34 cellular contexts compared by ENCODE assay signal in the genomic region with DNA sequence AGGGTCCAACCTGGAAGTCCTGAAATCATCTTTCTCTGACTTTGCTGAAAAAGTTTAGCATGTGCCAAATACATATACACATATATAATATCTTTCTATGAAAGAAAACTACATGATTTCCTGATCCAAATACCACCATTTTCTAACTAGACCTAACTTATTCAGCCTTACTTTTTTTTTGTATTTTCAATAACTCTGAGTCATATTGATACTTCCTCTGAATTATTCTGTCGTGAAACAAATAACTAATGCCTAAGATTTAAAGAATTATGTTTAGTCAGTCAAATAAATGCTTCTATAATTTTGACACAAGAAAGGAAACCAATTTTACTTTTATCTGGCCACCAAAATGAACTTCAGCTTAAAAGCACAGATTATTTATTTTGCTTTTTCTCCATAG.
"Had no signal": no experiment of that assay in that cellular context is flagged by ENCODE, and none has a peak within 500 bp of the region (broad histone marks: within the 10 kb centered on the region; RNA-seq: fewer than 3 reads in every experiment).

No MANE protein-coding gene starts in this region.

- H3K4me3 ChIP-seq: MG63 had no signal

- H3K9me3 ChIP-seq: MG63 had no signal

- DNase-seq: Karpas-422, Kasumi-1, MG63, MM.1S, MV-4-11, NCI-H1048, NCI-H1092, NCI-H1092 treated with DMSO at 0.1 percent for 48 hours, NCI-H1105, NCI-H1105 treated with DMSO at 0.1 percent for 48 hours, NCI-H1417, NCI-H1417 treated with DMSO at 0.1 percent for 48 hours, NCI-H1436, NCI-H1436 treated with DMSO at 0.1 percent for 48 hours, NCI-H146, NCI-H1694, NCI-H1694 treated with DMSO at 0.1 percent for 48 hours, NCI-H187, NCI-H187 treated with DMSO at 0.1 percent for 48 hours, NCI-H1930, NCI-H2029, NCI-H2029 treated with DMSO at 0.1 percent for 48 hours, NCI-H2081, NCI-H2081 treated with DMSO at 0.1 percent for 48 hours, NCI-H2107, NCI-H2171, NCI-H2171 treated with DMSO at 0.1 percent for 48 hours, NCI-H2227 treated with DMSO at 0.1 percent for 48 hours, NCI-H226, NCI-H345, NCI-H446, NCI-H446 treated with DMSO at 0.1 percent for 48 hours, NCI-H510A, NCI-H510A treated with DMSO at 0.1 percent for 48 hours had no signal

- H3K36me3 ChIP-seq: MG63 had no signal

- H3K27me3 ChIP-seq: MG63 had no signal
